Comparison of ENCODE assay signal across 19 cellular contexts in genomic region chr9:76617510-76618194, GRCh38.
"Had no signal": no experiment of that assay in that cellular context is flagged by ENCODE, and none has a peak within 500 bp of the region (broad histone marks: within the 10 kb centered on the region; RNA-seq: fewer than 3 reads in every experiment).

No MANE protein-coding gene starts in this region.

- H3K36me3 Mint-ChIP-seq: activated naive CD8-positive, alpha-beta T cell treated with anti-CD3 and anti-CD28 coated beads for 36 hours; mesothelial cell of epicardium; naive B cell; T-cell had no signal

- H3K9me2 ChIP-seq: SK-N-SH had no signal

- H3K4me1 ChIP-seq: gastrocnemius medialis had no signal

- H3K4me3 Mint-ChIP-seq: activated B cell treated with CpG ODN at 0.5 μM for 24 hours; activated CD4-positive, alpha-beta memory T cell treated with anti-CD3 and anti-CD28 coated beads, Interleukin-2, amount 10 ng/mL, durations not matched to agents 7 days and 5 days; activated CD8-positive, alpha-beta memory T cell treated with anti-CD3 and anti-CD28 coated beads, Interleukin-2, amount 10 ng/mL, durations not matched to agents 7 days and 5 days; activated naive CD8-positive, alpha-beta T cell treated with anti-CD3 and anti-CD28 coated beads for 36 hours; mesothelial cell of epicardium; naive B cell; neural crest cell; T-cell had no signal

- H3K4me2 ChIP-seq: SK-N-SH had no signal

- H3K4me1 Mint-ChIP-seq: neural crest cell had no signal

- H3K27ac ChIP-seq: cardiac muscle cell, gastrocnemius medialis had no signal

- H3K27ac Mint-ChIP-seq: activated B cell treated with CpG ODN at 0.5 μM for 24 hours; activated CD4-positive, alpha-beta memory T cell treated with anti-CD3 and anti-CD28 coated beads, Interleukin-2, amount 10 ng/mL, durations not matched to agents 7 days and 5 days; activated CD8-positive, alpha-beta memory T cell treated with anti-CD3 and anti-CD28 coated beads, Interleukin-2, amount 10 ng/mL, durations not matched to agents 7 days and 5 days; activated naive CD8-positive, alpha-beta T cell treated with anti-CD3 and anti-CD28 coated beads for 36 hours; mesothelial cell of epicardium; T-cell had no signal

- H3K36me3 ChIP-seq: cardiac muscle cell, gastrocnemius medialis, tibial nerve had no signal

- H3K27me3 Mint-ChIP-seq: naive B cell had no signal

- ATAC-seq: activated CD8-positive, alpha-beta memory T cell treated with anti-CD3 and anti-CD28 coated beads, Interleukin-2, amount 10 ng/mL, durations not matched to agents 7 days and 5 days; gastrocnemius medialis; T-cell had no signal

- H3K9me3 Mint-ChIP-seq: activated B cell treated with CpG ODN at 0.5 μM for 24 hours; activated CD4-positive, alpha-beta memory T cell treated with anti-CD3 and anti-CD28 coated beads, Interleukin-2, amount 10 ng/mL, durations not matched to agents 7 days and 5 days; activated naive CD8-positive, alpha-beta T cell treated with anti-CD3 and anti-CD28 coated beads for 36 hours; mesothelial cell of epicardium; neural crest cell; T-cell had no signal

- H3K9me3 ChIP-seq: gastrocnemius medialis, SK-N-SH, tibial nerve had no signal

- H3K4me3 ChIP-seq: cardiac muscle cell, dorsolateral prefrontal cortex, gastrocnemius medialis, lung, tibial nerve had no signal

- DNase-seq: activated B cell treated with CpG ODN at 0.5 μM for 24 hours; activated CD4-positive, alpha-beta memory T cell treated with anti-CD3 and anti-CD28 coated beads, Interleukin-2, amount 10 ng/mL, durations not matched to agents 7 days and 5 days; activated CD4-positive, alpha-beta T cell treated with anti-CD3 and anti-CD28 coated beads for 4 hours; activated CD8-positive, alpha-beta memory T cell treated with anti-CD3 and anti-CD28 coated beads, Interleukin-2, amount 10 ng/mL, durations not matched to agents 7 days and 5 days; activated naive CD8-positive, alpha-beta T cell treated with anti-CD3 and anti-CD28 coated beads for 36 hours; amygdala; dorsolateral prefrontal cortex; gastrocnemius medialis; naive B cell; retina; SK-N-SH; stimulated activated CD4-positive, alpha-beta T cell treated with anti-CD3 and anti-CD28 coated beads, Interleukin-2, amount 100 ng/mL, for 24 hours; stimulated activated naive CD4-positive, alpha-beta T cell treated with Interleukin-2 at 50 U/mL for 16 hours; T-cell had no signal

- H3K27me3 ChIP-seq: cardiac muscle cell, dorsolateral prefrontal cortex, gastrocnemius medialis, tibial nerve had no signal
